Comparison of ENCODE assay signal across 12 cellular contexts in the genomic region with DNA sequence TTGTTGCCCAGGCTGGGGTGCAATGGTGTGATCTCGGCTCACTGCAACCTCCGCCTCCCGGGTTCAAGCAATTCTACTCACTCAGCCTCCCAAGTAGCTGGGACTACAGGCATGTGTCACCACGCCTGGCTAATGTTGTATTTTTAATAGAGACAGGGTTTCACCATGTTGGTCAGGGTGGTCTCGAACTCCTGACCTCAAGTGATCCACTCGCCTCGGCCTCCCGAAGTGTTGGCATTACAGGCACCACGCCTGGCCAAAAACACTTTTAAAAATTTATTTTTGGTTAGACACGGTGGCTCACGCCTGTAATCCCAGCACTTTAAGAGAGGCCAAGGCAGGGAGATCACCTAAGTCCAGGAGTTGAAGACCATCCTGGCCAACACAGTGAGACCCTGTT. TPM values are rescaled to one million over a fixed set of nuclear protein-coding genes. Genes with fewer than 3 reads are reported as not detected.
DNase-seq lines count a peak whose midpoint lies in the region; ATAC-seq and TF ChIP-seq lines count a peak whose summit lies in the region.
"Not testable (repeated sequence)": the region's sequence is repeated elsewhere in the genome, so short reads cannot be mapped to it uniquely, and the experiment has no call there.
"Had no signal": no experiment of that assay in that cellular context is flagged by ENCODE, and none has a peak within 500 bp of the region (broad histone marks: within the 10 kb centered on the region; RNA-seq: fewer than 3 reads in every experiment).

No MANE protein-coding gene starts in this region.

- H3K27me3 Mint-ChIP-seq in CD8-positive, alpha-beta T cell (ENCODE audit: low read depth); activated T-cell treated with anti-CD3 and anti-CD28 coated beads, Interleukin-2, amount 50 U/mL, for 72 hours (ENCODE audit: low read depth); brain; naive B cell: not testable (repeated sequence)

- intact Hi-C loops in CD8-positive, alpha-beta T cell (cut with DNase I, micrococcal nuclease) = loop anchor here in 1 of 2 experiments (10.0 kb wide), 2 partner anchors 330 to 410 kb away; partner anchors contain the start of genes ANP32E and CERS2
- intact Hi-C loops in upper lobe of right lung (cut with DNase I) = not testable (repeated sequence)

- not testable (repeated sequence) for TF ChIP-seq CTCF in CD8-positive, alpha-beta T cell (IDR thresholded peaks at IDR 0.05); Peyer's patch (IDR thresholded peaks at IDR 0.05); brain (conservative IDR thresholded peaks at IDR 0.05); cardiac muscle cell (IDR thresholded peaks at IDR 0.05; ENCODE audit: low read depth, low read length); upper lobe of right lung (IDR thresholded peaks at IDR 0.05)

- DNase-seq in CD8-positive, alpha-beta T cell; activated T-cell treated with anti-CD3 and anti-CD28 coated beads, Interleukin-2, amount 50 U/mL, for 72 hours; cardiac muscle cell (ENCODE audit: low read depth in 1 of 2, low spot score in 1 of 2); naive B cell: not testable (repeated sequence)
- peak in 1 of 3 donors; percentile 38 for DNase-seq in Peyer's patch
- DNase-seq in upper lobe of right lung = peak; percentile 26

- H3K27ac Mint-ChIP-seq in CD8-positive, alpha-beta T cell = peak overlapping the region; percentile 100
- peak overlapping the region; percentile 100 for H3K27ac Mint-ChIP-seq in activated T-cell treated with anti-CD3 and anti-CD28 coated beads, Interleukin-2, amount 50 U/mL, for 72 hours
- H3K27ac Mint-ChIP-seq in brain (peak overlapping the region in 4 of 5 experiments; percentile 39 to 100 (median 92)), naive B cell (peak overlapping the region in 5 of 6 donors; percentile 84 to 100 (median 99))

- not testable (repeated sequence) for ATAC-seq in CD8-positive, alpha-beta T cell; activated T-cell treated with anti-CD3 and anti-CD28 coated beads, Interleukin-2, amount 50 U/mL, for 72 hours (replicated peaks in 1 of 2); naive B cell (ENCODE audit: low read depth in 2 of 2); upper lobe of right lung

- H3K4me1 ChIP-seq in CD8-positive, alpha-beta T cell (ENCODE audit: insufficient read depth, low read length) = peaks cover 86% of the 10 kb centered on the region
- H3K4me1 ChIP-seq in Peyer's patch (peaks cover 20 to 88% (median 73%) of the 10 kb centered on the region in 4 donors), cardiac muscle cell (ENCODE audit: low read depth) (peaks cover 52% of the 10 kb centered on the region), upper lobe of right lung (peaks cover 86% of the 10 kb centered on the region)

- H3K36me3 Mint-ChIP-seq in CD8-positive, alpha-beta T cell; activated T-cell treated with anti-CD3 and anti-CD28 coated beads, Interleukin-2, amount 50 U/mL, for 72 hours (ENCODE audit: insufficient read depth in 2 of 2); brain; naive B cell: not testable (repeated sequence)

- peaks cover 83% of the 10 kb centered on the region for H3K4me1 Mint-ChIP-seq in CD8-positive, alpha-beta T cell (ENCODE audit: low read depth)
- peaks cover 95% of the 10 kb centered on the region for H3K4me1 Mint-ChIP-seq in activated T-cell treated with anti-CD3 and anti-CD28 coated beads, Interleukin-2, amount 50 U/mL, for 72 hours (ENCODE audit: low read depth)
- H3K4me1 Mint-ChIP-seq in brain (peaks cover 95% of the 10 kb centered on the region), naive B cell (peaks cover 63 to 91% (median 87%) of the 10 kb centered on the region in 3 donors)

- CTCF ChIA-PET in CD8-positive, alpha-beta T cell (lab: Charles Lee) = interaction anchor here (0.6 to 34.3 kb wide), 5 partner anchors 11 to 684 kb away, joined by 3 to 799 read pairs (median 3); partner anchors contain the start of genes ENSA and MCL1

- H3K27ac ChIP-seq in CD8-positive, alpha-beta T cell (ENCODE audit: low read depth, low read length) = not testable (repeated sequence)
- H3K27ac ChIP-seq in Peyer's patch (peak overlapping the region; percentile 68 to 100 (median 98)), cardiac muscle cell (peak overlapping the region; percentile 99), skin epidermis (peak overlapping the region in 20 of 21 experiments; percentile 25 to 100 (median 99)), upper lobe of right lung (peak overlapping the region; percentile 100)

- TF ChIP-seq POLR2A in Peyer's patch (IDR thresholded peaks at IDR 0.05) = not testable (repeated sequence)

- H3K4me3 Mint-ChIP-seq in CD8-positive, alpha-beta T cell = peak overlapping the region; percentile 29
- peak overlapping the region; percentile 89 to 100 for H3K4me3 Mint-ChIP-seq in activated T-cell treated with anti-CD3 and anti-CD28 coated beads, Interleukin-2, amount 50 U/mL, for 72 hours
- not testable (repeated sequence) for H3K4me3 Mint-ChIP-seq in brain
- H3K4me3 Mint-ChIP-seq in naive B cell = peak overlapping the region in 4 of 8 donors; percentile 74 to 100 (median 94)

- H3K9me3 Mint-ChIP-seq in CD8-positive, alpha-beta T cell; activated T-cell treated with anti-CD3 and anti-CD28 coated beads, Interleukin-2, amount 50 U/mL, for 72 hours; brain; naive B cell: not testable (repeated sequence)

- POLR2A ChIA-PET in CD8-positive, alpha-beta T cell (lab: Charles Lee) = interaction anchor here (0.6 to 14.6 kb wide), 5 partner anchors 11 to 50 kb away, joined by 3 to 584 read pairs (median 4); partner anchors contain the start of genes FALEC and MCL1

- H3K36me3 ChIP-seq in CD8-positive, alpha-beta T cell (ENCODE audit: insufficient read depth, low read length); Peyer's patch; cardiac muscle cell; upper lobe of right lung: not testable (repeated sequence)

- not testable (repeated sequence) for H3K4me3 ChIP-seq in CD8-positive, alpha-beta T cell (ENCODE audit: low read depth, low read length); Peyer's patch; cardiac muscle cell; skin epidermis; upper lobe of right lung

- not testable (repeated sequence) for H3K27me3 ChIP-seq in CD8-positive, alpha-beta T cell (ENCODE audit: insufficient read depth, low read length); Peyer's patch; cardiac muscle cell; upper lobe of right lung

- H3K9me3 ChIP-seq in CD8-positive, alpha-beta T cell (ENCODE audit: low read length); Peyer's patch; cardiac muscle cell (ENCODE audit: low read depth); upper lobe of right lung: not testable (repeated sequence)

RNA-seq across cellular contexts. Expression of gene MCL1, which starts 14.2 kb away (rescaled TPM):
- total RNA-seq in CD8-positive, alpha-beta T cell = 100 to 1,000 TPM; 682 to 685 TPM
- total RNA-seq in Peyer's patch (100 to 1,000 TPM; 102 to 154 (median 140) TPM), cardiac muscle cell (96.5 and 101 TPM in 2 replicates), upper lobe of right lung (325 TPM)
- 100 to 1,000 TPM; 373 to 495 TPM for total RNA-seq in activated T-cell treated with anti-CD3 and anti-CD28 coated beads, Interleukin-2, amount 50 U/mL, for 72 hours
- polyA plus RNA-seq in brain (ENCODE audit: insufficient read depth, low read depth, low replicate concordance) (95.9 TPM), cardiac muscle cell (61.2 and 65.2 TPM in 2 replicates), naive B cell (ENCODE audit: low read depth in 6 of 6) (100 to 1,000 TPM in 2 of 6 donors, 10 to 100 TPM in 4; 44.8 to 110 (median 95.1) TPM)

RNA-seq across cellular contexts. Expression of gene ADAMTSL4, which starts 16.0 kb away (rescaled TPM):
- total RNA-seq in CD8-positive, alpha-beta T cell = not detected
- total RNA-seq in Peyer's patch = 10 to 100 TPM in 3 of 4 donors, 1 to 10 TPM in 1; 2.3 to 28.9 (median 15.3) TPM
- total RNA-seq in activated T-cell treated with anti-CD3 and anti-CD28 coated beads, Interleukin-2, amount 50 U/mL, for 72 hours = 1 to 10 TPM in 1 of 2 donors, under 1 TPM in 1; 0.86 to 2.6 TPM
- 2.4 TPM for polyA plus RNA-seq in brain (ENCODE audit: insufficient read depth, low read depth, low replicate concordance)
- 28.8 and 44.2 TPM in 2 replicates for total RNA-seq in cardiac muscle cell
- polyA plus RNA-seq in cardiac muscle cell = 51.9 and 65.5 TPM in 2 replicates
- not detected for polyA plus RNA-seq in naive B cell (ENCODE audit: low read depth in 6 of 6)
- 99.2 TPM for total RNA-seq in upper lobe of right lung

RNA-seq across cellular contexts. Expression of gene FALEC, which starts 49.7 kb away (rescaled TPM):
- total RNA-seq in CD8-positive, alpha-beta T cell = not detected
- total RNA-seq in Peyer's patch = not detected
- under 1 TPM in 1 of 2 donors, not detected in 1; 0.79 TPM for total RNA-seq in activated T-cell treated with anti-CD3 and anti-CD28 coated beads, Interleukin-2, amount 50 U/mL, for 72 hours
- not detected for polyA plus RNA-seq in brain (ENCODE audit: insufficient read depth, low read depth, low replicate concordance)
- 3.9 TPM in 1 of 2 replicates, not detected in the other for total RNA-seq in cardiac muscle cell
- 4.7 and 6.2 TPM in 2 replicates for polyA plus RNA-seq in cardiac muscle cell
- polyA plus RNA-seq in naive B cell (ENCODE audit: low read depth in 6 of 6) = 1 to 10 TPM in 3 of 6 donors, under 1 TPM in 1, not detected in 2; 0.68 to 2.6 (median 1.3) TPM
- total RNA-seq in upper lobe of right lung = 1.0 TPM
- total RNA-seq: kidney epithelial cell, myocyte, sciatic nerve, SK-MEL-5 had no signal

RNA-seq across cellular contexts. Expression of gene ECM1, which starts 57.3 kb away (rescaled TPM):
- total RNA-seq in CD8-positive, alpha-beta T cell = not detected
- total RNA-seq in Peyer's patch = 10 to 100 TPM in 2 of 4 donors, 1 to 10 TPM in 2; 1.4 to 11.6 (median 9.6) TPM
- 1 to 10 TPM; 1.3 to 1.5 TPM for total RNA-seq in activated T-cell treated with anti-CD3 and anti-CD28 coated beads, Interleukin-2, amount 50 U/mL, for 72 hours
- polyA plus RNA-seq in brain (ENCODE audit: insufficient read depth, low read depth, low replicate concordance) = 7.3 TPM
- 0.78 and 1.9 TPM in 2 replicates for total RNA-seq in cardiac muscle cell
- polyA plus RNA-seq in cardiac muscle cell = 1.9 and 2.9 TPM in 2 replicates
- polyA plus RNA-seq in naive B cell (ENCODE audit: low read depth in 6 of 6) = not detected
- total RNA-seq in upper lobe of right lung = 15.5 TPM
